Comparison of ENCODE assay signal across 21 cellular contexts in genomic region chr3:45968706-45969105, GRCh38. TPM values are rescaled to one million over a fixed set of nuclear protein-coding genes. Genes with fewer than 3 reads are reported as not detected.
A peak's percentile ranks its signal among the peaks of the same experiment; 100 is the strongest.
DNase-seq lines count a peak whose midpoint lies in the region; ATAC-seq and TF ChIP-seq lines count a peak whose summit lies in the region.
"Had no signal": no experiment of that assay in that cellular context is flagged by ENCODE, and none has a peak within 500 bp of the region (broad histone marks: within the 10 kb centered on the region; RNA-seq: fewer than 3 reads in every experiment).

No MANE protein-coding gene starts in this region.

- 75 to 84% (median 78%) methylated on average over 2 of the region's 2 CpGs for WGBS in psoas muscle, 3 donors
- WGBS in smooth muscle cell (ENCODE audit: low lambda C conversion rate), result 19% methylated on average over 2 of the region's 2 CpGs

- no peak overlapping the region for H3K4me2 ChIP-seq in smooth muscle cell

- H3K36me3 Mint-ChIP-seq in T-helper 17 cell (ENCODE audit: low read depth), result peaks cover 3% of the 10 kb centered on the region

- H3K4me1 Mint-ChIP-seq in T-helper 17 cell, result peaks cover 47% of the 10 kb centered on the region

- TF ChIP-seq CTCF in psoas muscle (IDR thresholded peaks at IDR 0.05) (no peak), smooth muscle cell (IDR thresholded peaks at IDR 0.05; ENCODE audit: borderline replicate concordance, insufficient read depth, poor library complexity, severe bottlenecking) (no peak)

- H3K4me3 Mint-ChIP-seq in T-helper 17 cell, result no peak overlapping the region
- H3K4me3 Mint-ChIP-seq: activated naive CD4-positive, alpha-beta T cell treated with anti-CD3 and anti-CD28 coated beads, Interleukin-2, amount 50 U/mL, for 24 hours; dendritic cell treated with granulocyte-macrophage colony-stimulating factor and Interleukin-4, amounts not matched to agents 40 ng/mL and 50 ng/mL, for 4 days; nephron; stimulated activated naive CD8-positive, alpha-beta T cell treated with anti-CD3 and anti-CD28 coated beads, Interleukin-15, Interleukin-2, amounts not matched to agents 100 ng/mL and 50 ng/mL, for 24 hours had no signal

- H3K4me3 ChIP-seq in psoas muscle, result no peak overlapping the region
- H3K4me3 ChIP-seq in smooth muscle cell, result no peak overlapping the region
- H3K4me3 ChIP-seq: gastroesophageal sphincter, right lobe of liver had no signal

- H3K4me1 ChIP-seq in psoas muscle, result peaks cover 57% of the 10 kb centered on the region
- H3K4me1 ChIP-seq in smooth muscle cell (ENCODE audit: low read depth), result peaks cover 5% of the 10 kb centered on the region
- H3K4me1 ChIP-seq: right lobe of liver had no signal

- ATAC-seq in T-helper 17 cell (no peak), psoas muscle (no peak), HG02798 (IDR thresholded peaks at IDR 0.05; ENCODE audit: poor library complexity, unreplicated experiment) (no peak)
- ATAC-seq: gastroesophageal sphincter, left colon, right lobe of liver had no signal

- H3K9ac ChIP-seq in smooth muscle cell (ENCODE audit: low read depth), result no peak overlapping the region

- H3K27me3 ChIP-seq in psoas muscle (ENCODE audit: insufficient read depth in 3 of 3, low read length in 2 of 3) (no peaks in the 10 kb centered on the region), smooth muscle cell (ENCODE audit: low read depth) (no peaks in the 10 kb centered on the region)
- H3K27me3 ChIP-seq: gastroesophageal sphincter, right lobe of liver had no signal

- DNase-seq in ELR (ENCODE audit: low read depth) (peak; percentile 70), T-helper 17 cell (no peak), fibroblast of peridontal ligament (ENCODE audit: extremely low read depth) (peak; percentile 69), psoas muscle (no peak), smooth muscle cell (lab: John Stamatoyannopoulos, UW; ENCODE audit: unreplicated experiment) (no peak)
- no peak for DNase-seq in stimulated activated CD4-positive, alpha-beta T cell treated with anti-CD3 and anti-CD28 coated beads, Interleukin-4, amount 100 ng/mL, for 4 hours
- DNase-seq: GOT3, left colon, NCI-H187 treated with DMSO at 0.1 percent for 48 hours, NCI-H774, right lobe of liver, SHP77 treated with DMSO at 0.1 percent for 48 hours had no signal

- H3K9me3 ChIP-seq in T-helper 17 cell (ENCODE audit: control insufficient read depth, low read length, poor library complexity, severe bottlenecking) (no peaks in the 10 kb centered on the region), psoas muscle (no peaks in the 10 kb centered on the region), smooth muscle cell (replicated peaks; ENCODE audit: low read depth) (no peaks in the 10 kb centered on the region)
- H3K9me3 ChIP-seq: gastroesophageal sphincter, right lobe of liver had no signal

- intact Hi-C loops in psoas muscle (cut with DNase I), result no loop called here

- H3F3A ChIP-seq in smooth muscle cell (ENCODE audit: low read depth), result no peaks in the 10 kb centered on the region

- H3K79me2 ChIP-seq in smooth muscle cell (ENCODE audit: low read depth), result no peaks in the 10 kb centered on the region

- H2AFZ ChIP-seq in smooth muscle cell (ENCODE audit: low read depth), result no peak overlapping the region

- H3K36me3 ChIP-seq in psoas muscle (ENCODE audit: insufficient read depth in 1 of 2, low read depth in 1 of 2), result peaks cover 2 to 98% of the 10 kb centered on the region in 2 donors
- H3K36me3 ChIP-seq in smooth muscle cell (ENCODE audit: low read depth), result no peaks in the 10 kb centered on the region

- no peaks in the 10 kb centered on the region for H3K27me3 Mint-ChIP-seq in T-helper 17 cell
- H3K27me3 Mint-ChIP-seq: activated naive CD4-positive, alpha-beta T cell treated with anti-CD3 and anti-CD28 coated beads, Interleukin-2, amount 50 U/mL, for 24 hours; stimulated activated naive CD8-positive, alpha-beta T cell treated with anti-CD3 and anti-CD28 coated beads, Interleukin-15, Interleukin-2, amounts not matched to agents 100 ng/mL and 50 ng/mL, for 24 hours had no signal

- no peaks in the 10 kb centered on the region for H4K20me1 ChIP-seq in smooth muscle cell (ENCODE audit: low read depth)

- H3K27ac Mint-ChIP-seq in T-helper 17 cell, result peak overlapping the region; percentile 91
- H3K27ac Mint-ChIP-seq: activated naive CD4-positive, alpha-beta T cell treated with anti-CD3 and anti-CD28 coated beads, Interleukin-2, amount 50 U/mL, for 24 hours; dendritic cell treated with granulocyte-macrophage colony-stimulating factor and Interleukin-4, amounts not matched to agents 40 ng/mL and 50 ng/mL, for 4 days; stimulated activated naive CD8-positive, alpha-beta T cell treated with anti-CD3 and anti-CD28 coated beads, Interleukin-15, Interleukin-2, amounts not matched to agents 100 ng/mL and 50 ng/mL, for 24 hours had no signal

- H3K27ac ChIP-seq in psoas muscle (peak overlapping the region; percentile 99), smooth muscle cell (ENCODE audit: low read depth) (no peak overlapping the region)
- H3K27ac ChIP-seq: gastroesophageal sphincter, HL-60, right lobe of liver had no signal

RNA-seq across cellular contexts. Expression of gene CXCR6, which starts 25.4 kb away (rescaled TPM):
- total RNA-seq in T-helper 17 cell, result 1 to 10 TPM; 2.0 to 4.4 TPM
- under 1 TPM in 1 of 4 donors, not detected in 3; 0.50 TPM for total RNA-seq in psoas muscle
- under 1 TPM in 2 of 3 donors, not detected in 1; 0.05 to 0.10 TPM for polyA plus RNA-seq in psoas muscle
- total RNA-seq in smooth muscle cell, result 0.13 and 0.81 TPM in 2 replicates
- polyA plus RNA-seq in smooth muscle cell, result 0.19 and 0.35 TPM in 2 replicates
- total RNA-seq: LHCN-M2 had no signal

RNA-seq across cellular contexts. Expression of gene FYCO1, which starts 26.9 kb away (rescaled TPM):
- 10 to 100 TPM; 27.3 to 32.6 TPM for total RNA-seq in T-helper 17 cell
- total RNA-seq in psoas muscle, result 100 to 1,000 TPM in 3 of 4 donors, 10 to 100 TPM in 1; 60.1 to 129 (median 115) TPM
- polyA plus RNA-seq in psoas muscle, result 10 to 100 TPM; 14.0 to 68.3 (median 40.0) TPM
- 19.0 and 20.9 TPM in 2 replicates for total RNA-seq in smooth muscle cell
- polyA plus RNA-seq in smooth muscle cell, result 4.5 and 7.4 TPM in 2 replicates

RNA-seq across cellular contexts. Expression of gene XCR1, which starts 58.6 kb away (rescaled TPM):
- under 1 TPM in 1 of 2 donors, not detected in 1; 0.08 TPM for total RNA-seq in T-helper 17 cell
- under 1 TPM in 3 of 4 donors, not detected in 1; 0.04 to 0.10 (median 0.06) TPM for total RNA-seq in psoas muscle
- polyA plus RNA-seq in psoas muscle, result under 1 TPM; 0.01 to 0.07 (median 0.03) TPM
- total RNA-seq in smooth muscle cell, result 0.76 and 1.5 TPM in 2 replicates
- polyA plus RNA-seq in smooth muscle cell, result 0.30 TPM in 1 of 2 replicates, not detected in the other
- total RNA-seq: G401 had no signal

Comparison
In these comparisons a context has a peak if more than half of its experiments do, and no peak if none do; other contexts are left out.
1. DNase-seq: peak in ELR (single experiment) and fibroblast of peridontal ligament (single experiment); none in T-helper 17 cell (0 of 3), psoas muscle (0 of 2), smooth muscle cell (single experiment) and stimulated activated CD4-positive, alpha-beta T cell treated with anti-CD3 and anti-CD28 coated beads, Interleukin-4, amount 100 ng/mL, for 4 hours (0 of 2).